In genomic region chr6:148947621-148948444, GRCh38 we compare ENCODE assay signal across 8 cellular contexts.
DNase-seq lines count a peak whose midpoint lies in the region; ATAC-seq and TF ChIP-seq lines count a peak whose summit lies in the region.

No MANE protein-coding gene starts in this region.

- H3K4me2 ChIP-seq in fibroblast of lung (ENCODE audit: extremely low read depth, insufficient read depth, low read length) = no peak overlapping the region

- H3K4me3 ChIP-seq in fibroblast of lung (replicated peaks in 1 of 4; ENCODE audit: control extremely low read depth in 1 of 4, insufficient read depth in 1 of 4, low read depth in 3 of 4, low read length in 4 of 4) = no peak overlapping the region

- H3K9ac ChIP-seq in fibroblast of lung (ENCODE audit: insufficient read depth, low read length) = no peak overlapping the region

- H3K79me2 ChIP-seq in fibroblast of lung (ENCODE audit: control insufficient read depth, insufficient read depth, low read length) = no peaks in the 10 kb centered on the region

- H3K4me3 Mint-ChIP-seq in nephron progenitor cell = peak overlapping the region; percentile 31

- peaks cover 48% of the 10 kb centered on the region for H3K4me1 Mint-ChIP-seq in nephron progenitor cell

- peak; percentile 88 for TF ChIP-seq CTCF in C4-2B (conservative IDR thresholded peaks at IDR 0.05)
- peak; percentile 86 to 97 for TF ChIP-seq CTCF in fibroblast of lung (conservative IDR thresholded peaks at IDR 0.05 in 1 of 2, IDR thresholded peaks at IDR 0.05 in 1 of 2; ENCODE audit: low read depth in 1 of 2, low read length in 2 of 2)
- peak; percentile 83 for TF ChIP-seq CTCF in nephron progenitor cell (IDR thresholded peaks at IDR 0.05)

- no peak overlapping the region for H3K27ac Mint-ChIP-seq in nephron progenitor cell

- peak; percentile 57 for ATAC-seq in stimulated activated naive CD8-positive, alpha-beta T cell treated with anti-CD3 and anti-CD28 coated beads, Interleukin-15, Interleukin-2, amounts not matched to agents 100 U/mL and 50 U/mL, for 24 hours

- no peaks in the 10 kb centered on the region for H3K9me3 Mint-ChIP-seq in nephron progenitor cell

- peak; percentile 32 for DNase-seq in GM19240 (ENCODE audit: insufficient read length, low spot score)
- DNase-seq in HuH-7.5 (ENCODE audit: low spot score) = peak; percentile 48
- DNase-seq in OCI-M1 (lab: John Stamatoyannopoulos, UW) = peak; percentile 87
- peak; percentile 61 for DNase-seq in activated T-cell treated with anti-CD3 and anti-CD28 coated beads for 48 hours (ENCODE audit: low read depth)
- peak; percentile 65 to 88 for DNase-seq in fibroblast of lung (ENCODE audit: low read depth in 2 of 2)
- peak; percentile 82 for DNase-seq in nephron progenitor cell
- peak; percentile 82 for DNase-seq in stimulated activated naive CD8-positive, alpha-beta T cell treated with anti-CD3 and anti-CD28 coated beads, Interleukin-15, Interleukin-2, amounts not matched to agents 100 U/mL and 50 U/mL, for 24 hours

- peaks cover 11% of the 10 kb centered on the region for H3K36me3 Mint-ChIP-seq in nephron progenitor cell (ENCODE audit: low read depth)

- no peak overlapping the region for H2AFZ ChIP-seq in fibroblast of lung (ENCODE audit: low read length)

- H3K27me3 ChIP-seq in fibroblast of lung (ENCODE audit: control insufficient read depth, insufficient read depth, low read length) = no peaks in the 10 kb centered on the region

- H4K20me1 ChIP-seq in fibroblast of lung (ENCODE audit: control insufficient read depth, extremely low read depth, insufficient read depth, low read length) = no peaks in the 10 kb centered on the region

- H3K27ac ChIP-seq in C4-2B = no peak overlapping the region
- H3K27ac ChIP-seq in fibroblast of lung (ENCODE audit: insufficient read depth, low read length) = no peak overlapping the region

- no peaks in the 10 kb centered on the region for H3K36me3 ChIP-seq in fibroblast of lung (ENCODE audit: control insufficient read depth, insufficient read depth, low read length)

- no peaks in the 10 kb centered on the region for H3K9me3 ChIP-seq in fibroblast of lung (ENCODE audit: control insufficient read depth, insufficient read depth, low read depth, low read length)

- H3K4me1 ChIP-seq in fibroblast of lung (ENCODE audit: control insufficient read depth, extremely low read depth, insufficient read depth, low read length) = no peaks in the 10 kb centered on the region

- H3K27me3 Mint-ChIP-seq in nephron progenitor cell (ENCODE audit: low read depth, poor library complexity) = no peaks in the 10 kb centered on the region

Comparison
In these comparisons a context has a peak if more than half of its experiments do, and no peak if none do; other contexts are left out.
1. DNase-seq: peak in every context shown above with its lines; median percentile 87 in OCI-M1; 82 in nephron progenitor cell; 82 in stimulated activated naive CD8-positive, alpha-beta T cell treated with anti-CD3 and anti-CD28 coated beads, Interleukin-15, Interleukin-2, amounts not matched to agents 100 U/mL and 50 U/mL, for 24 hours; 76 in fibroblast of lung; 61 in activated T-cell treated with anti-CD3 and anti-CD28 coated beads for 48 hours; 48 in HuH-7.5; 32 in GM19240.